14 cellular contexts compared by ENCODE assay signal in the genomic region with DNA sequence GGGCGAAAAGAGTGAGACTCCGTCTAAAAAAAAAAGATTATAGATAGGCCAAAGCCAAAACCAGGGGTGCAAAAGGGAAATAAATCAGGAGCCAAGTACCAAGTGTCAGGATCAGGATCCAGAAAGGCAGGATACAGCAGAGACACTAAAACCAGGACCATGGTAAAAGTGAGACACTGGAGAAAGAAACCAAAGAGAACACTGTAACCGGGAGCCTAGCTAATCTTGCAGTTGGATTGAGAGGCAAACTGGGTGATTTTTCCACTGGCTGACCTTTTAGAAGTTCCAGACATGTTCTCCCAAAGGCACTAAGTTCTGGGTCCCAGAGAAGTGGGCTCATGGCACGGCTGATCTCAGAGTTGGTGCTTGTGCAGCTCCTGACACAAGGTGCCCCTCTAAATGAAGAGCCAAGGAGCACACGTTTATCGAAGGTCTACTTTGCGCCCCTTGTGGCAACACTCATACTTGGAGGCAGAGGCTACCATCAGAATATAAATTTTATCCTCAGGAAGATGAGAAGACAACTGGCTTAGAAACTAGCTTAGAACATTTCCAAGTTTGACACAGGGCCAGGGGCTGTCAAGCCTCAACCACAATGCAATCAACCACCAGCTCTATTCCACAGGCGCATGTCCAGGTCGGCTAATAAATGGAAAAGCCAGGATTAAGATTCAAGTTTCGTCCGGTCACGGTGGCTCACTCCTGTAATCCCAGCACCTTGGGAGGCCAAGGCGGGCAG. TPM values are rescaled to one million over a fixed set of nuclear protein-coding genes. Genes with fewer than 3 reads are reported as not detected.
DNase-seq lines count a peak whose midpoint lies in the region; ATAC-seq, FAIRE-seq and TF ChIP-seq lines count a peak whose summit lies in the region.
"Had no signal": no experiment of that assay in that cellular context is flagged by ENCODE, and none has a peak within 500 bp of the region (broad histone marks: within the 10 kb centered on the region; RNA-seq: fewer than 3 reads in every experiment).

No MANE protein-coding gene starts in this region.

- no peak for TF ChIP-seq CTCF in CD8-positive, alpha-beta T cell (IDR thresholded peaks at IDR 0.05)
- TF ChIP-seq CTCF in kidney (IDR thresholded peaks at IDR 0.05; ENCODE audit: borderline replicate concordance, extremely low read depth, insufficient read depth) (no peak), uterus (IDR thresholded peaks at IDR 0.05) (no peak)

- peak in 1 of 7 experiments; percentile 8 for DNase-seq in CD8-positive, alpha-beta T cell
- DNase-seq in HT-29 (ENCODE audit: low spot score) (peak; percentile 42), amniotic epithelial cell (ENCODE audit: low read depth) (peak; percentile 45), kidney (peak; percentile 26), MV-4-11 (lab: John Stamatoyannopoulos, UW) (no peak), uterus (no peak), amygdala (lab: John Stamatoyannopoulos, UW) (no peak)
- DNase-seq: activated CD8-positive, alpha-beta memory T cell treated with anti-CD3 and anti-CD28 coated beads, Interleukin-2, amount 50 U/mL, for 4 hours; head of caudate nucleus; stimulated activated CD4-positive, alpha-beta T cell treated with anti-CD3 and anti-CD28 coated beads, Interleukin-12 subunit alpha, Interleukin-12 subunit beta, amount 100 ng/mL, for 4 hours had no signal

- TF ChIP-seq POLR2A in uterus (IDR thresholded peaks at IDR 0.05): no peak

- H3K4me1 Mint-ChIP-seq in CD8-positive, alpha-beta T cell (ENCODE audit: low read depth): no peaks in the 10 kb centered on the region

- peak; percentile 56 for ATAC-seq in CD8-positive, alpha-beta T cell
- no peak for ATAC-seq in HG03095 (IDR thresholded peaks at IDR 0.05; ENCODE audit: unreplicated experiment)

- no peak for FAIRE-seq in kidney (lab: Jason Lieb, UNC)
- FAIRE-seq: bronchial epithelial cell had no signal

- no peaks in the 10 kb centered on the region for H3K9me3 ChIP-seq in CD8-positive, alpha-beta T cell (ENCODE audit: low read length)
- H3K9me3 ChIP-seq in kidney (ENCODE audit: control insufficient read depth in 1 of 2, low read length in 2 of 2): no peaks in the 10 kb centered on the region
- no peaks in the 10 kb centered on the region for H3K9me3 ChIP-seq in uterus
- H3K9me3 ChIP-seq: SJSA1 had no signal

- no peaks in the 10 kb centered on the region for H3K4me1 ChIP-seq in CD8-positive, alpha-beta T cell (ENCODE audit: insufficient read depth, low read length)
- no peaks in the 10 kb centered on the region for H3K4me1 ChIP-seq in kidney (ENCODE audit: control insufficient read depth in 1 of 2, insufficient read depth in 1 of 2, low read depth in 1 of 2, low read length in 2 of 2)
- no peaks in the 10 kb centered on the region for H3K4me1 ChIP-seq in uterus
- H3K4me1 ChIP-seq: SJSA1 had no signal

- no peak overlapping the region for H3K27ac ChIP-seq in CD8-positive, alpha-beta T cell (ENCODE audit: low read depth, low read length)
- H3K27ac ChIP-seq in kidney (ENCODE audit: low read depth in 2 of 2, low read length in 2 of 2) (no peak overlapping the region), uterus (no peak overlapping the region)
- H3K27ac ChIP-seq: SJSA1 had no signal

- H3K27ac Mint-ChIP-seq in CD8-positive, alpha-beta T cell: no peak overlapping the region
- H3K27ac Mint-ChIP-seq: stimulated activated naive CD8-positive, alpha-beta T cell treated with anti-CD3 and anti-CD28 coated beads, Interleukin-15, Interleukin-2, amounts not matched to agents 100 ng/mL and 50 ng/mL, for 24 hours had no signal

- H3K4me3 Mint-ChIP-seq in CD8-positive, alpha-beta T cell: no peak overlapping the region
- H3K4me3 Mint-ChIP-seq: stimulated activated naive CD8-positive, alpha-beta T cell treated with anti-CD3 and anti-CD28 coated beads, Interleukin-15, Interleukin-2, amounts not matched to agents 100 ng/mL and 50 ng/mL, for 24 hours had no signal

- intact Hi-C loops in CD8-positive, alpha-beta T cell (cut with DNase I, micrococcal nuclease): no loop called here
- intact Hi-C loops in kidney (cut with DNase I): no loop called here
- intact Hi-C loops in uterus (cut with DNase I; ENCODE audit: low total_unique reads): no loop called here

- H3K4me3 ChIP-seq in CD8-positive, alpha-beta T cell (ENCODE audit: low read depth, low read length): no peak overlapping the region
- H3K4me3 ChIP-seq in kidney (ENCODE audit: low read length in 2 of 2) (no peak overlapping the region), uterus (no peak overlapping the region)
- H3K4me3 ChIP-seq: SJSA1 had no signal

- CTCF ChIA-PET in CD8-positive, alpha-beta T cell (lab: Charles Lee): interaction anchor here (0.6 to 3.8 kb wide), 12 partner anchors 9 to 72 kb away, joined by 3 to 25 read pairs (median 4); no protein-coding TSS in a partner anchor

- POLR2A ChIA-PET in CD8-positive, alpha-beta T cell (lab: Charles Lee): no interaction called here

- no peaks in the 10 kb centered on the region for H3K36me3 ChIP-seq in CD8-positive, alpha-beta T cell (ENCODE audit: insufficient read depth, low read length)
- H3K36me3 ChIP-seq in kidney (ENCODE audit: control insufficient read depth in 1 of 2, insufficient read depth in 2 of 2, low read length in 2 of 2): no peaks in the 10 kb centered on the region
- no peaks in the 10 kb centered on the region for H3K36me3 ChIP-seq in uterus
- H3K36me3 ChIP-seq: SJSA1 had no signal

- H3K9ac ChIP-seq in kidney (ENCODE audit: low read length in 2 of 2): no peak overlapping the region

- H3K27me3 ChIP-seq in CD8-positive, alpha-beta T cell (ENCODE audit: insufficient read depth, low read length): no peaks in the 10 kb centered on the region
- no peaks in the 10 kb centered on the region for H3K27me3 ChIP-seq in uterus
- H3K27me3 ChIP-seq: SJSA1 had no signal

- H3K9me3 Mint-ChIP-seq in CD8-positive, alpha-beta T cell: no peaks in the 10 kb centered on the region
- H3K9me3 Mint-ChIP-seq: stimulated activated naive CD8-positive, alpha-beta T cell treated with anti-CD3 and anti-CD28 coated beads, Interleukin-15, Interleukin-2, amounts not matched to agents 100 ng/mL and 50 ng/mL, for 24 hours had no signal

- no peaks in the 10 kb centered on the region for H3K36me3 Mint-ChIP-seq in CD8-positive, alpha-beta T cell

- no peaks in the 10 kb centered on the region for H3K27me3 Mint-ChIP-seq in CD8-positive, alpha-beta T cell (ENCODE audit: low read depth)
- H3K27me3 Mint-ChIP-seq: stimulated activated naive CD8-positive, alpha-beta T cell treated with anti-CD3 and anti-CD28 coated beads, Interleukin-15, Interleukin-2, amounts not matched to agents 100 ng/mL and 50 ng/mL, for 24 hours had no signal

RNA-seq across cellular contexts. Expression of gene HELZ, which starts 27.5 kb away (rescaled TPM):
- total RNA-seq in CD8-positive, alpha-beta T cell: 100 to 1,000 TPM; 108 to 116 TPM
- 18.2 and 22.9 TPM in 2 replicates for total RNA-seq in HT-29 (2014; rRNA removed; shearing (Covaris generic))
- total RNA-seq in kidney (58.8 TPM), uterus (100 to 1,000 TPM in 1 of 4 donors, 10 to 100 TPM in 3; 14.7 to 122 (median 45.9) TPM)
- 2.8 TPM for polyA plus RNA-seq in kidney (ENCODE audit: insufficient read depth, low read depth, low replicate concordance)

Comparison
In these comparisons a context has a peak if more than half of its experiments do, and no peak if none do; other contexts are left out.
1. DNase-seq: peak in HT-29 (single experiment), amniotic epithelial cell (single experiment) and kidney (single experiment); none in MV-4-11 (single experiment), uterus (0 of 2) and amygdala (0 of 56).